In the genomic region with DNA sequence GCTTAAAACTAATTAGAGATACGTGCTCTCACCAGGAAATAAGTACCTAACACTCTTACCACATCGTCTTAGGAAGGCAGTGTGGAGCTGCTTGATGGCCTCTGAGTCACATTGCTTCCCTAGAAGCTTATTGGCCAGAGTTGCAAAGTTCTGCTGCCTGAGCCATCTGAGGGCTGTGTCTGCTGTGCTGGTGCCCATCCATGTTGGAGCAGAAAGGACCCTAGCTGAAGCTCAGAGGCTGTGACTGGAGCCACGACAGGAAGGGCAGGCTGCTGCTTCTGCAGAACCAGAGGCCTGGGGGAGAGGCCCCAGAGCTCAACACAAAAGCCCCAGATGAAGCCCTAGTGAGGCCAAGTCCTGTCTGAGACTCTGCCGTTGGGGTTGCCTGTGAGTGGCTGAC, we compare ENCODE assay signal across 16 cellular contexts.
DNase-seq lines count a peak whose midpoint lies in the region; ATAC-seq, FAIRE-seq and TF ChIP-seq lines count a peak whose summit lies in the region.
"Had no signal": no experiment of that assay in that cellular context is flagged by ENCODE, and none has a peak within 500 bp of the region (broad histone marks: within the 10 kb centered on the region; RNA-seq: fewer than 3 reads in every experiment).

No MANE protein-coding gene starts in this region.

- H3K4me1 Mint-ChIP-seq in activated CD8-positive, alpha-beta T cell treated with anti-CD3 and anti-CD28 coated beads, Interleukin-2, amount 10 ng/mL, durations not matched to agents 7 days and 5 days (ENCODE audit: low read depth) = no peaks in the 10 kb centered on the region
- H3K4me1 Mint-ChIP-seq: CD4-positive, CD25-positive, alpha-beta regulatory T cell; naive thymus-derived CD4-positive, alpha-beta T cell had no signal

- H3K36me3 Mint-ChIP-seq in activated CD8-positive, alpha-beta T cell treated with anti-CD3 and anti-CD28 coated beads, Interleukin-2, amount 10 ng/mL, durations not matched to agents 7 days and 5 days (ENCODE audit: low read depth) = no peaks in the 10 kb centered on the region
- H3K36me3 Mint-ChIP-seq: CD4-positive, CD25-positive, alpha-beta regulatory T cell; immature natural killer cell had no signal

- H3K4me1 ChIP-seq in mammary epithelial cell (ENCODE audit: insufficient read depth, low read length) = peaks cover 17% of the 10 kb centered on the region
- H3K4me1 ChIP-seq: esophagus squamous epithelium, vagina had no signal

- H3K9me3 ChIP-seq in mammary epithelial cell (replicated peaks; ENCODE audit: insufficient read depth, low read length) = peaks cover 5% of the 10 kb centered on the region
- H3K9me3 ChIP-seq: esophagus squamous epithelium, vagina had no signal

- WGBS in mammary epithelial cell (ENCODE audit: low coverage, missing lambda C conversion rate) = 84% methylated on average over 4 of the region's 4 CpGs

- H3K79me2 ChIP-seq in mammary epithelial cell (ENCODE audit: insufficient read depth, low read length) = no peaks in the 10 kb centered on the region

- no peak for ATAC-seq in activated CD8-positive, alpha-beta T cell treated with anti-CD3 and anti-CD28 coated beads, Interleukin-2, amount 10 ng/mL, durations not matched to agents 7 days and 5 days
- ATAC-seq in HG02840 (IDR thresholded peaks at IDR 0.05; ENCODE audit: low FRiP score, unreplicated experiment) = no peak
- ATAC-seq: activated T-cell treated with anti-CD3 and anti-CD28 coated beads, Interleukin-2, amount 50 U/mL, for 72 hours; naive thymus-derived CD4-positive, alpha-beta T cell had no signal

- CTCF ChIA-PET in mammary epithelial cell (lab: Charles Lee; ENCODE audit: low non-redundant PET) = no interaction called here
- CTCF ChIA-PET in activated CD8-positive, alpha-beta T cell treated with anti-CD3 and anti-CD28 coated beads, Interleukin-2, amount 10 ng/mL, durations not matched to agents 7 days and 5 days (lab: Charles Lee) = interaction anchor here (0.6 to 1.2 kb wide), 2 partner anchors 63 to 366 kb away, joined by 3 to 6 read pairs; no protein-coding TSS in a partner anchor

- no peaks in the 10 kb centered on the region for H3K27me3 Mint-ChIP-seq in activated CD8-positive, alpha-beta T cell treated with anti-CD3 and anti-CD28 coated beads, Interleukin-2, amount 10 ng/mL, durations not matched to agents 7 days and 5 days (ENCODE audit: low read depth)
- H3K27me3 Mint-ChIP-seq: CD4-positive, CD25-positive, alpha-beta regulatory T cell had no signal

- no peak overlapping the region for H3K27ac Mint-ChIP-seq in activated CD8-positive, alpha-beta T cell treated with anti-CD3 and anti-CD28 coated beads, Interleukin-2, amount 10 ng/mL, durations not matched to agents 7 days and 5 days
- H3K27ac Mint-ChIP-seq: activated T-cell treated with anti-CD3 and anti-CD28 coated beads, Interleukin-2, amount 50 U/mL, for 72 hours; CD4-positive, CD25-positive, alpha-beta regulatory T cell; immature natural killer cell; naive thymus-derived CD4-positive, alpha-beta T cell had no signal

- dilution Hi-C loops in mammary epithelial cell (cut with HindIII; ENCODE audit: low sequenced_read_pairs) = no loop called here

- POLR2A ChIA-PET in activated CD8-positive, alpha-beta T cell treated with anti-CD3 and anti-CD28 coated beads, Interleukin-2, amount 10 ng/mL, durations not matched to agents 7 days and 5 days (lab: Charles Lee) = no interaction called here

- H4K20me1 ChIP-seq in mammary epithelial cell (ENCODE audit: insufficient read depth, low read length) = no peaks in the 10 kb centered on the region

- intact Hi-C loops in mammary epithelial cell (cut with micrococcal nuclease) = loop anchor here (2.0 kb wide), 1 partner anchor 367 kb away; no protein-coding TSS in a partner anchor

- DNase-seq in AG10803 (ENCODE audit: low read depth) (peak; percentile 84), HS-5 (ENCODE audit: low read depth) (peak; percentile 18), mammary epithelial cell (peak; percentile 61), kidney glomerular epithelial cell (lab: John Stamatoyannopoulos, UW) (peak; percentile 34), urothelium cell line (ENCODE audit: low spot score) (no peak)
- DNase-seq in activated CD8-positive, alpha-beta T cell treated with anti-CD3 and anti-CD28 coated beads, Interleukin-2, amount 10 ng/mL, durations not matched to agents 7 days and 5 days = no peak
- DNase-seq in activated naive CD4-positive, alpha-beta T cell treated with anti-CD3 and anti-CD28 coated beads, Interleukin-2, amount 50 U/mL, for 16 hours = no peak
- DNase-seq: activated T-cell treated with anti-CD3 and anti-CD28 coated beads, Interleukin-2, amount 50 U/mL, for 72 hours; CD4-positive, CD25-positive, alpha-beta regulatory T cell; esophagus squamous epithelium; GOT3; KBM-7; naive thymus-derived CD4-positive, alpha-beta T cell had no signal

- no peak overlapping the region for H3K4me3 ChIP-seq in AG10803 (ENCODE audit: low read length)
- H3K4me3 ChIP-seq in mammary epithelial cell (replicated peaks in 1 of 3; ENCODE audit: insufficient read depth in 1 of 3, low read depth in 2 of 3, low read length in 3 of 3) = no peak overlapping the region
- H3K4me3 ChIP-seq: esophagus squamous epithelium, vagina had no signal

- H2AFZ ChIP-seq in mammary epithelial cell (ENCODE audit: low read depth, low read length) = no peak overlapping the region

- no peak overlapping the region for H3K4me3 Mint-ChIP-seq in activated CD8-positive, alpha-beta T cell treated with anti-CD3 and anti-CD28 coated beads, Interleukin-2, amount 10 ng/mL, durations not matched to agents 7 days and 5 days
- H3K4me3 Mint-ChIP-seq: activated T-cell treated with anti-CD3 and anti-CD28 coated beads, Interleukin-2, amount 50 U/mL, for 72 hours; CD4-positive, CD25-positive, alpha-beta regulatory T cell; immature natural killer cell; naive thymus-derived CD4-positive, alpha-beta T cell had no signal

- H3K4me2 ChIP-seq in mammary epithelial cell (ENCODE audit: insufficient read depth, low read depth, low read length) = no peak overlapping the region

- no peaks in the 10 kb centered on the region for H3K9me3 Mint-ChIP-seq in activated CD8-positive, alpha-beta T cell treated with anti-CD3 and anti-CD28 coated beads, Interleukin-2, amount 10 ng/mL, durations not matched to agents 7 days and 5 days (ENCODE audit: insufficient read depth)
- H3K9me3 Mint-ChIP-seq: immature natural killer cell had no signal

- BruUV-seq in mammary epithelial cell (replicated peaks; lab: Mats Ljungman, UMichigan) = no TSS peak

- no peak overlapping the region for H3K9ac ChIP-seq in mammary epithelial cell (ENCODE audit: insufficient read depth, low read length)

- H3K36me3 ChIP-seq in mammary epithelial cell (ENCODE audit: insufficient read depth, low read length) = no peaks in the 10 kb centered on the region
- H3K36me3 ChIP-seq: esophagus squamous epithelium, vagina had no signal

- H3K27ac ChIP-seq in mammary epithelial cell (ENCODE audit: insufficient read depth, low read depth, low read length) = no peak overlapping the region
- H3K27ac ChIP-seq: esophagus squamous epithelium, vagina had no signal

- in situ Hi-C loops in mammary epithelial cell (cut with MboI; ENCODE audit: low sequenced_read_pairs in 2 of 2) = no loop called here

- no peaks in the 10 kb centered on the region for H3K27me3 ChIP-seq in mammary epithelial cell (ENCODE audit: insufficient read depth, low read length)
- H3K27me3 ChIP-seq: esophagus squamous epithelium, vagina had no signal

- peak; percentile 20 for TF ChIP-seq CTCF in AG10803 (conservative IDR thresholded peaks at IDR 0.05; ENCODE audit: low read length)
- TF ChIP-seq CTCF in mammary epithelial cell (conservative IDR thresholded peaks at IDR 0.05 in 1 of 2, IDR thresholded peaks at IDR 0.05 in 1 of 2; ENCODE audit: extremely low read depth in 1 of 2, insufficient read depth in 1 of 2, low read depth in 1 of 2, low read length in 2 of 2) = no peak

- no peak for FAIRE-seq in urothelium cell line (lab: Jason Lieb, UNC)

Comparison
In these comparisons a context has a peak if more than half of its experiments do, and no peak if none do; other contexts are left out.
1. DNase-seq: peak in AG10803 (single experiment), HS-5 (single experiment), mammary epithelial cell (single experiment) and kidney glomerular epithelial cell (single experiment); none in activated CD8-positive, alpha-beta T cell treated with anti-CD3 and anti-CD28 coated beads, Interleukin-2, amount 10 ng/mL, durations not matched to agents 7 days and 5 days (single experiment), urothelium cell line (single experiment) and activated naive CD4-positive, alpha-beta T cell treated with anti-CD3 and anti-CD28 coated beads, Interleukin-2, amount 50 U/mL, for 16 hours (single experiment).